8 cellular contexts compared by ENCODE assay signal in the genomic region with DNA sequence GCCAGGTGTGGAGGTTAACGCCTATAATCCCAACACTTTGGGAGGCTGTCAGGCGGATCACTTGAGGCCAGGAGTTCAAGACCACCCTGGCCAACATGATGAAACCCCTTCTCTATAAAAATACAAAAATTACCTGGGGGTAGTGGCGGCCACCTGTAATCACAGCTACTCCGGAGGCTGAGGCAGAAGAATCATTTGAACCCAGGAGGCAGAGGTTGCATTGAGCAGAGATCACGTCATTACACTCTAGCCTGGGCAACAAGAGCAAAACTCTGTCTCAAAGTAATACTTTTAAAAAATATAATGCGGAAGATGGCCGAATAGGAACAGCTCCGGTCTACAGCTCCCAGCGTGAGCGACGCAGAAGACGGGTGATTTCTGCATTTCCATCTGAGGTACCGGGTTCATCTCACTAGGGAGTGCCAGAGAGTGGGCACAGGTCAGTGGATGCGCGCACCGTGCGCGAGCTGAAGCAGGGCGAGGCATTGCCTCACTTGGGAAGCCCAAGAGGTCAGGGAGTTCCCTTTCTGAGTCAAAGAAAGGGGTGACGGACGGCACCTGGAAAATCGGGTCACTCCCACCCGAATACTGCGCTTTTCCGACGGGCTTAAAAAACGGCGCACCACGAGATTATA.
A peak's percentile ranks its signal among the peaks of the same experiment; 100 is the strongest.
DNase-seq lines count a peak whose midpoint lies in the region; FAIRE-seq and TF ChIP-seq lines count a peak whose summit lies in the region.
"Not testable (repeated sequence)": the region's sequence is repeated elsewhere in the genome, so short reads cannot be mapped to it uniquely, and the experiment has no call there.

No MANE protein-coding gene starts in this region.

- not testable (repeated sequence) for H4K8ac ChIP-seq in neuronal stem cell (ENCODE audit: low read depth, low read length)

- not testable (repeated sequence) for H2BK12ac ChIP-seq in neuronal stem cell (ENCODE audit: low read length)

- not testable (repeated sequence) for H3K4me1 ChIP-seq in endodermal cell (ENCODE audit: control insufficient read depth, insufficient read depth, low read length); keratinocyte (ENCODE audit: control insufficient read depth, extremely low read depth, insufficient read depth, low read length); neuronal stem cell (ENCODE audit: control insufficient read depth in 2 of 2, insufficient read depth in 1 of 2, low read depth in 1 of 2, low read length in 2 of 2)

- H3K27me3 ChIP-seq in endodermal cell (ENCODE audit: control insufficient read depth, insufficient read depth, low read length, poor library complexity, severe bottlenecking); keratinocyte (ENCODE audit: control insufficient read depth, extremely low read depth, insufficient read depth, low read length); neuronal stem cell (ENCODE audit: control insufficient read depth in 3 of 3, insufficient read depth in 3 of 3, low read depth in 1 of 3, low read length in 3 of 3): not testable (repeated sequence)

- H2BK120ac ChIP-seq in neuronal stem cell (ENCODE audit: low read depth, low read length) = not testable (repeated sequence)

- H3K9me3 ChIP-seq in endodermal cell (ENCODE audit: control insufficient read depth, low read length); keratinocyte (ENCODE audit: control insufficient read depth, low read depth, low read length); neuronal stem cell (replicated peaks in 1 of 2; ENCODE audit: control insufficient read depth in 2 of 2, insufficient read depth in 1 of 2, low read depth in 1 of 2, low read length in 2 of 2): not testable (repeated sequence)

- H2BK5ac ChIP-seq in neuronal stem cell (ENCODE audit: low read length) = not testable (repeated sequence)

- H2AK5ac ChIP-seq in neuronal stem cell (ENCODE audit: low read depth, low read length) = not testable (repeated sequence)

- CTCF ChIA-PET in activated naive CD4-positive, alpha-beta T cell treated with anti-CD3 and anti-CD28 coated beads, Interleukin-2, amount 10 ng/mL, durations not matched to agents 7 days and 5 days (lab: Charles Lee) = interaction anchor here (1.0 kb wide), 1 partner anchor 167 kb away, joined by 3 read pairs; no protein-coding TSS in a partner anchor

- not testable (repeated sequence) for H3K18ac ChIP-seq in neuronal stem cell (ENCODE audit: low read length)

- not testable (repeated sequence) for H3K9me1 ChIP-seq in keratinocyte (ENCODE audit: control insufficient read depth, extremely low read depth, insufficient read depth, low read length)

- H3K4me3 Mint-ChIP-seq in T-helper 1 cell treated with Interleukin-12 subunit alpha and Interleukin-12 subunit beta and Interleukin-4 antibody, amounts not matched to agents 30 μg/mL and 1 μg/mL, for 36 hours = peak overlapping the region; percentile 74
- peak overlapping the region; percentile 65 for H3K4me3 Mint-ChIP-seq in activated naive CD4-positive, alpha-beta T cell treated with anti-CD3 and anti-CD28 coated beads, Interleukin-2, amount 10 ng/mL, durations not matched to agents 7 days and 5 days
- peak overlapping the region; percentile 69 for H3K4me3 Mint-ChIP-seq in endodermal cell
- peak overlapping the region; percentile 83 for H3K4me3 Mint-ChIP-seq in type B pancreatic cell

- WGBS in endodermal cell (ENCODE audit: insufficient coverage in 1 of 2, insufficient read length in 1 of 2), 2 experiments = 49 to 77% methylated on average over 6 to 21 of the region's 29 CpGs
- WGBS in neuronal stem cell (ENCODE audit: extremely low coverage in 2 of 2, insufficient read length in 2 of 2, insufficient replicate concordance in 1 of 2), 2 donors = no CpG with 5 or more reads among the region's 29 CpGs

- not testable (repeated sequence) for H3K27ac Mint-ChIP-seq in T-helper 1 cell treated with Interleukin-12 subunit alpha and Interleukin-12 subunit beta and Interleukin-4 antibody, amounts not matched to agents 30 μg/mL and 1 μg/mL, for 36 hours; activated naive CD4-positive, alpha-beta T cell treated with anti-CD3 and anti-CD28 coated beads, Interleukin-2, amount 10 ng/mL, durations not matched to agents 7 days and 5 days; type B pancreatic cell
- H3K27ac Mint-ChIP-seq in endodermal cell = peak overlapping the region; percentile 97

- not testable (repeated sequence) for H3K4me1 Mint-ChIP-seq in T-helper 1 cell treated with Interleukin-12 subunit alpha and Interleukin-12 subunit beta and Interleukin-4 antibody, amounts not matched to agents 30 μg/mL and 1 μg/mL, for 36 hours (ENCODE audit: low read depth); activated naive CD4-positive, alpha-beta T cell treated with anti-CD3 and anti-CD28 coated beads, Interleukin-2, amount 10 ng/mL, durations not matched to agents 7 days and 5 days; endodermal cell; type B pancreatic cell (ENCODE audit: unreplicated experiment)

- not testable (repeated sequence) for H3K4ac ChIP-seq in neuronal stem cell (ENCODE audit: low read length)

- peak overlapping the region; percentile 9 for H2BK15ac ChIP-seq in neuronal stem cell (ENCODE audit: low read length)

- not testable (repeated sequence) for H3K27me3 Mint-ChIP-seq in T-helper 1 cell treated with Interleukin-12 subunit alpha and Interleukin-12 subunit beta and Interleukin-4 antibody, amounts not matched to agents 30 μg/mL and 1 μg/mL, for 36 hours (ENCODE audit: low read depth); activated naive CD4-positive, alpha-beta T cell treated with anti-CD3 and anti-CD28 coated beads, Interleukin-2, amount 10 ng/mL, durations not matched to agents 7 days and 5 days; endodermal cell (ENCODE audit: insufficient read depth); type B pancreatic cell

- not testable (repeated sequence) for H3K27ac ChIP-seq in endodermal cell (ENCODE audit: low read depth, low read length); keratinocyte (ENCODE audit: control insufficient read depth, insufficient read depth, low read length); neuronal stem cell (replicated peaks; ENCODE audit: low read length)

- H4K20me1 ChIP-seq in keratinocyte (ENCODE audit: control insufficient read depth, extremely low read depth, insufficient read depth, low read length) = not testable (repeated sequence)

- not testable (repeated sequence) for H2AFZ ChIP-seq in keratinocyte (ENCODE audit: control insufficient read depth, low read length); neuronal stem cell (ENCODE audit: low read length)

- not testable (repeated sequence) for H3K36me3 Mint-ChIP-seq in T-helper 1 cell treated with Interleukin-12 subunit alpha and Interleukin-12 subunit beta and Interleukin-4 antibody, amounts not matched to agents 30 μg/mL and 1 μg/mL, for 36 hours (ENCODE audit: low read depth); activated naive CD4-positive, alpha-beta T cell treated with anti-CD3 and anti-CD28 coated beads, Interleukin-2, amount 10 ng/mL, durations not matched to agents 7 days and 5 days; endodermal cell (ENCODE audit: low read depth); type B pancreatic cell

- not testable (repeated sequence) for H3K9me3 Mint-ChIP-seq in T-helper 1 cell treated with Interleukin-12 subunit alpha and Interleukin-12 subunit beta and Interleukin-4 antibody, amounts not matched to agents 30 μg/mL and 1 μg/mL, for 36 hours; activated naive CD4-positive, alpha-beta T cell treated with anti-CD3 and anti-CD28 coated beads, Interleukin-2, amount 10 ng/mL, durations not matched to agents 7 days and 5 days; endodermal cell; type B pancreatic cell

- H4K91ac ChIP-seq in neuronal stem cell (ENCODE audit: low read depth, low read length, poor library complexity) = not testable (repeated sequence)

- not testable (repeated sequence) for H3K9ac ChIP-seq in endodermal cell (ENCODE audit: extremely low read depth, low read length, poor library complexity, severe bottlenecking); keratinocyte (ENCODE audit: control insufficient read depth, extremely low read depth, insufficient read depth, low read length); neuronal stem cell (ENCODE audit: low read depth, low read length, poor library complexity)

- not testable (repeated sequence) for H3K14ac ChIP-seq in neuronal stem cell (ENCODE audit: low read length)

- not testable (repeated sequence) for H3K23ac ChIP-seq in neuronal stem cell (ENCODE audit: low read depth, low read length, poor library complexity)

- dilution Hi-C loops in keratinocyte (cut with MboI; ENCODE audit: extremely low pct_ligation_motif_present, low sequenced_read_pairs) = not testable (repeated sequence)

- H3K79me2 ChIP-seq in keratinocyte (ENCODE audit: control insufficient read depth, insufficient read depth, low read length) = not testable (repeated sequence)

- not testable (repeated sequence) for H3K4me3 ChIP-seq in endodermal cell (ENCODE audit: low read length); keratinocyte (ENCODE audit: control insufficient read depth in 2 of 3, extremely low read depth in 1 of 3, insufficient read depth in 2 of 3, low read depth in 1 of 3, low read length in 3 of 3); neuronal stem cell (ENCODE audit: low read length in 2 of 2)

- TF ChIP-seq CTCF in endodermal cell (conservative IDR thresholded peaks at IDR 0.05) (peak; percentile 40), type B pancreatic cell (conservative IDR thresholded peaks at IDR 0.05) (peak; percentile 46)
- not testable (repeated sequence) for TF ChIP-seq CTCF in keratinocyte (optimal IDR thresholded peaks at IDR 0.05 in 1 of 3, IDR thresholded peaks at IDR 0.05 in 1 of 3, conservative IDR thresholded peaks at IDR 0.05 in 1 of 3; ENCODE audit: extremely low read depth in 1 of 3, insufficient read depth in 2 of 3, low read length in 3 of 3)

- peak overlapping the region; percentile 16 for H3K4me2 ChIP-seq in keratinocyte (ENCODE audit: control insufficient read depth, extremely low read depth, insufficient read depth, low read depth, low read length)
- not testable (repeated sequence) for H3K4me2 ChIP-seq in neuronal stem cell (ENCODE audit: insufficient read depth, low read length, poor library complexity, severe bottlenecking)

- not testable (repeated sequence) for H3K79me1 ChIP-seq in neuronal stem cell (ENCODE audit: low read depth, low read length)

- peak; percentile 23 for DNase-seq in DMS53 (lab: John Stamatoyannopoulos, UW)
- peak; percentile 33 for DNase-seq in NCI-H146 (lab: John Stamatoyannopoulos, UW)
- DNase-seq in activated naive CD4-positive, alpha-beta T cell treated with anti-CD3 and anti-CD28 coated beads, Interleukin-2, amount 10 ng/mL, durations not matched to agents 7 days and 5 days = peak; percentile 26
- DNase-seq in endodermal cell = peak; percentile 73
- not testable (repeated sequence) for DNase-seq in keratinocyte (ENCODE audit: low read depth, low spot score); neuronal stem cell (ENCODE audit: low spot score); type B pancreatic cell (ENCODE audit: extremely low spot score, unreplicated experiment)

- not testable (repeated sequence) for H3K36me3 ChIP-seq in endodermal cell (ENCODE audit: control insufficient read depth, insufficient read depth, low read length); keratinocyte (ENCODE audit: control insufficient read depth in 2 of 2, extremely low read depth in 1 of 2, insufficient read depth in 2 of 2, low read length in 2 of 2); neuronal stem cell (replicated peaks in 1 of 2; ENCODE audit: control insufficient read depth in 2 of 2, insufficient read depth in 2 of 2, low read length in 2 of 2)

- not testable (repeated sequence) for FAIRE-seq in keratinocyte (lab: Jason Lieb, UNC)
